Comparison of ENCODE assay signal across 8 cellular contexts in the genomic region with DNA sequence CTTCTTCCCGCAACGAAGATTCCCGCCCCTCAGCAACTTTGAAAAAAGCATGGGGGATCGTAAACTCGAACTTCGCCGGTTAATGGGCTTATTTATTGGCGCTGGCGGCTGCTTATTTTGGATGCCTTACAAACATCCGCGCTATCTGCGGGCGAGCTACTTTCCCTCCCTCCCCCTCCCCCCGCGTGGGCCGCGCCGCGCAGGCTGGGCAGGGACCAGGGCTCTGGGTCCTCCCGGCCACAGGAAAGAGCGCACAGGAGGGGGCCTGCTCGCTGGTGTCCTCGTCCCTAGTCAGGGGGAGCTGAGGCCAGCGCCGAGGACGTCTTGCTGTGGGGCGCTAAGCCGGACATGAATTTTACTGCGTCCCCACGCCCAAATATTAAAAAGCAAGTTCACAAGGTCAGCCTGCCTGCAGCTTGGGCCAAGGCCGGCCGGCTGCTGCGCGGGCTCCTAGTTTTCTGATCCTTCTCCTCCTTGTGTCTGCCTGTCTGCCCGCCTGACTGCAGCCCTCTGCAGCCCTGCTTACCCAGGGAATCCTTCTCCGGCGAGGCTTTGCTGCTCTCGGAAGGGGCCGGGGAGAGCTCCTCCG. TPM values are rescaled to one million over a fixed set of nuclear protein-coding genes. Genes with fewer than 3 reads are reported as not detected.
A peak's percentile ranks its signal among the peaks of the same experiment; 100 is the strongest.
DNase-seq lines count a peak whose midpoint lies in the region; ATAC-seq and TF ChIP-seq lines count a peak whose summit lies in the region.

No MANE protein-coding gene starts in this region.

- 1 to 3% methylated on average over 29 to 31 of the region's 40 CpGs for WGBS in mesodermal cell (ENCODE audit: insufficient coverage in 2 of 2), 2 experiments
- WGBS in aorta, 2 donors = 4 to 8% methylated on average over 40 of the region's 40 CpGs

- in situ Hi-C loops in astrocyte of the spinal cord (cut with HindIII; ENCODE audit: low sequenced_read_pairs) = loop anchor here (25.0 kb wide), 1 partner anchor 786 kb away; no protein-coding TSS in a partner anchor

- H3K27ac ChIP-seq in mesodermal cell (ENCODE audit: low read depth, low read length, severe bottlenecking) = peak overlapping the region; percentile 29
- no peak overlapping the region for H3K27ac ChIP-seq in aorta (ENCODE audit: low read depth in 1 of 2, low read length in 2 of 2)

- peak overlapping the region; percentile 94 for H3K4me3 ChIP-seq in Loucy (ENCODE audit: low read length, poor library complexity, severe bottlenecking)
- H3K4me3 ChIP-seq in astrocyte of the spinal cord (ENCODE audit: low read depth, low read length) = peak overlapping the region; percentile 23
- peak overlapping the region; percentile 26 for H3K4me3 ChIP-seq in mesodermal cell (ENCODE audit: extremely low read depth, insufficient read depth, low read length, poor library complexity, severe bottlenecking)
- peak overlapping the region; percentile 29 to 52 for H3K4me3 ChIP-seq in aorta (ENCODE audit: low read length in 2 of 2)

- H3K9me3 ChIP-seq in Loucy (ENCODE audit: insufficient read depth, low read depth, low read length) = no peaks in the 10 kb centered on the region
- H3K9me3 ChIP-seq in mesodermal cell (ENCODE audit: control insufficient read depth, low read length) = no peaks in the 10 kb centered on the region
- no peaks in the 10 kb centered on the region for H3K9me3 ChIP-seq in aorta (ENCODE audit: control insufficient read depth, low read length)

- H3K4me2 ChIP-seq in Loucy (ENCODE audit: low read depth, low read length, poor library complexity, severe bottlenecking) = peak overlapping the region; percentile 98

- peaks cover 35% of the 10 kb centered on the region for H3K36me3 ChIP-seq in Loucy (ENCODE audit: insufficient read depth, low read length)
- H3K36me3 ChIP-seq in mesodermal cell (ENCODE audit: control insufficient read depth, insufficient read depth, low read length) = no peaks in the 10 kb centered on the region
- H3K36me3 ChIP-seq in aorta (ENCODE audit: control insufficient read depth in 1 of 2, insufficient read depth in 2 of 2, low read length in 1 of 2) = no peaks in the 10 kb centered on the region

- DNase-seq in DMS153 (lab: John Stamatoyannopoulos, UW) = peak; percentile 42
- peak; percentile 28 for DNase-seq in astrocyte of the spinal cord (ENCODE audit: low read depth, low spot score)
- peak; percentile 53 to 92 for DNase-seq in aorta
- DNase-seq in GF-D8 (lab: John Stamatoyannopoulos, UW) = no peak

- ATAC-seq in aorta (ENCODE audit: low FRiP score) = peak; percentile 79
- no peak for ATAC-seq in HG03342 (IDR thresholded peaks at IDR 0.05; ENCODE audit: unreplicated experiment)
- ATAC-seq in HG03460 (IDR thresholded peaks at IDR 0.05; ENCODE audit: unreplicated experiment) = no peak

- H3K79me2 ChIP-seq in Loucy (ENCODE audit: insufficient read depth, low read length) = peaks cover 100% of the 10 kb centered on the region

- no peaks in the 10 kb centered on the region for H3K9me2 ChIP-seq in Loucy (replicated peaks; ENCODE audit: low read depth, low read length)

- H3F3A ChIP-seq in Loucy (ENCODE audit: low read depth) = 0 out of 2 replicates have a peak, but pooled peaks cover 6% of the 10 kb centered on the region

- H2AFZ ChIP-seq in Loucy (ENCODE audit: low read length) = no peak overlapping the region

- H4K20me1 ChIP-seq in Loucy (ENCODE audit: insufficient read depth, low read length, poor library complexity, severe bottlenecking) = peaks cover 67% of the 10 kb centered on the region

- peak overlapping the region; percentile 99 for H3K9ac ChIP-seq in Loucy (ENCODE audit: low read depth, low read length, poor library complexity, severe bottlenecking)

- intact Hi-C loops in aorta (cut with DNase I) = no loop called here

- peaks cover 48% of the 10 kb centered on the region for H3K27me3 ChIP-seq in Loucy (ENCODE audit: insufficient read depth, low read length, poor library complexity, severe bottlenecking)
- peaks cover 0 to 1% of the 10 kb centered on the region in 2 donors for H3K27me3 ChIP-seq in aorta (ENCODE audit: control insufficient read depth in 1 of 2, insufficient read depth in 2 of 2, low read length in 1 of 2)

- H3K4me1 ChIP-seq in Loucy (ENCODE audit: insufficient read depth, low read length, poor library complexity, severe bottlenecking) = peaks cover 21% of the 10 kb centered on the region
- peaks cover 3% of the 10 kb centered on the region for H3K4me1 ChIP-seq in mesodermal cell (ENCODE audit: control insufficient read depth, insufficient read depth, low read length, poor library complexity, severe bottlenecking)
- H3K4me1 ChIP-seq in aorta (ENCODE audit: control insufficient read depth in 1 of 2, insufficient read depth in 2 of 2, low read length in 2 of 2) = no peaks in the 10 kb centered on the region

- TF ChIP-seq CTCF in Loucy (conservative IDR thresholded peaks at IDR 0.05; ENCODE audit: low read length) (no peak), astrocyte of the spinal cord (IDR thresholded peaks at IDR 0.05; ENCODE audit: low read depth, low read length) (no peak)

RNA-seq across cellular contexts. Expression of gene HOXA10, which starts 1.2 kb away (rescaled TPM):
- 5.6 TPM for polyA plus RNA-seq in mesodermal cell (2013, experiment 1 of 2)
- polyA plus RNA-seq in mesodermal cell (2013, experiment 2 of 2) = 6.2 TPM
- 10 to 100 TPM in 1 of 2 donors, 1 to 10 TPM in 1; 1.5 to 11.2 TPM for total RNA-seq in aorta
- 1 to 10 TPM; 3.4 to 3.6 TPM for polyA plus RNA-seq in aorta

RNA-seq across cellular contexts. Expression of gene HOXA9, which starts 7.6 kb away (rescaled TPM):
- 11.6 TPM for polyA plus RNA-seq in mesodermal cell (2013, experiment 1 of 2)
- 11.2 TPM for polyA plus RNA-seq in mesodermal cell (2013, experiment 2 of 2)
- 1 to 10 TPM; 1.6 to 5.8 TPM for total RNA-seq in aorta
- 1 to 10 TPM; 1.5 to 3.1 TPM for polyA plus RNA-seq in aorta

RNA-seq across cellular contexts. Expression of gene HOXA11, which starts 12.1 kb away (rescaled TPM):
- polyA plus RNA-seq in mesodermal cell (2013, experiment 1 of 2) = 2.0 TPM
- 1.8 TPM for polyA plus RNA-seq in mesodermal cell (2013, experiment 2 of 2)
- under 1 TPM in 1 of 2 donors, not detected in 1; 0.81 TPM for total RNA-seq in aorta
- polyA plus RNA-seq in aorta = under 1 TPM in 1 of 2 donors, not detected in 1; 0.13 TPM

RNA-seq across cellular contexts. Expression of gene HOXA7, which starts 16.4 kb away (rescaled TPM):
- 2.8 TPM for polyA plus RNA-seq in mesodermal cell (2013, experiment 1 of 2)
- polyA plus RNA-seq in mesodermal cell (2013, experiment 2 of 2) = 3.2 TPM
- 1 to 10 TPM; 4.7 to 9.3 TPM for total RNA-seq in aorta
- polyA plus RNA-seq in aorta = 1 to 10 TPM; 2.4 to 3.3 TPM

RNA-seq across cellular contexts. Expression of gene HOXA3, which starts 20.5 kb away (rescaled TPM):
- 7.0 TPM for polyA plus RNA-seq in mesodermal cell (2013, experiment 1 of 2)
- 5.9 TPM for polyA plus RNA-seq in mesodermal cell (2013, experiment 2 of 2)
- 10 to 100 TPM in 1 of 2 donors, 1 to 10 TPM in 1; 9.6 to 20.8 TPM for total RNA-seq in aorta
- 10 to 100 TPM in 1 of 2 donors, 1 to 10 TPM in 1; 3.8 to 12.2 TPM for polyA plus RNA-seq in aorta

Comparison
In these comparisons a context has a peak if more than half of its experiments do, and no peak if none do; other contexts are left out.
1. H3K4me3 ChIP-seq: peak in every context shown above with its lines; median percentile 94 in Loucy; 40 in aorta; 26 in mesodermal cell; 23 in astrocyte of the spinal cord.